In genomic region chr7:139771001-139771956, GRCh38 we compare ENCODE assay signal across 7 cellular contexts. TPM values are rescaled to one million over a fixed set of nuclear protein-coding genes. Genes with fewer than 3 reads are reported as not detected.
A peak's percentile ranks its signal among the peaks of the same experiment; 100 is the strongest.
DNase-seq lines count a peak whose midpoint lies in the region; ATAC-seq and TF ChIP-seq lines count a peak whose summit lies in the region.

No MANE protein-coding gene starts in this region.

- DNase-seq in HFF-Myc (ENCODE audit: extremely low read depth, low read depth) (peak; percentile 53), T-cell (no peak), epithelial cell of proximal tubule (ENCODE audit: low read depth) (no peak), smooth muscle cell of the brain vasculature (ENCODE audit: low read depth, low spot score) (peak; percentile 62), NCI-H1930 (lab: John Stamatoyannopoulos, UW) (no peak), NCI-H69 (lab: John Stamatoyannopoulos, UW) (no peak), NCI-H2029 treated with DMSO at 0.1 percent for 48 hours (lab: John Stamatoyannopoulos, UW) (no peak)

- ATAC-seq in T-cell (replicated peaks in 1 of 4), result no peak

- no peaks in the 10 kb centered on the region for H3K27me3 Mint-ChIP-seq in T-cell

- H3K9me3 Mint-ChIP-seq in T-cell, result no peaks in the 10 kb centered on the region

- peaks cover 91 to 94% (median 93%) of the 10 kb centered on the region in 3 donors for H3K4me1 Mint-ChIP-seq in T-cell

- TF ChIP-seq CTCF in HFF-Myc (IDR thresholded peaks at IDR 0.05; ENCODE audit: low read depth, low read length, missing control alignments) (no peak), epithelial cell of proximal tubule (conservative IDR thresholded peaks at IDR 0.05; ENCODE audit: low read depth, low read length) (no peak)

- POLR2A ChIA-PET in T-cell (lab: Charles Lee), result interaction anchor here in 1 of 2 donors (0.6 kb wide), 3 partner anchors 9 to 135 kb away, joined by 3 to 4 read pairs (median 4); no protein-coding TSS in a partner anchor

- peak overlapping the region; percentile 79 to 99 for H3K27ac Mint-ChIP-seq in T-cell

- CTCF ChIA-PET in T-cell (lab: Charles Lee), result interaction anchor here (0.5 to 0.9 kb wide), 4 partner anchors 12 to 125 kb away, joined by 3 to 13 read pairs (median 4); no protein-coding TSS in a partner anchor

- H3K4me3 ChIP-seq in HFF-Myc (replicated peaks; ENCODE audit: low read depth, low read length) (no peak overlapping the region), epithelial cell of proximal tubule (ENCODE audit: low read depth, low read length) (peak overlapping the region; percentile 1)

- H3K4me3 Mint-ChIP-seq in T-cell, result peak overlapping the region; percentile 1 to 21 (median 9)

- H3K36me3 Mint-ChIP-seq in T-cell, result no peaks in the 10 kb centered on the region

RNA-seq across cellular contexts. Expression of gene HIPK2, which starts 6.5 kb away (rescaled TPM):
- 10 to 100 TPM; 32.7 to 34.5 (median 33.5) TPM for total RNA-seq in T-cell
- 45.1 and 46.4 TPM in 2 replicates for total RNA-seq in epithelial cell of proximal tubule

RNA-seq across cellular contexts. Expression of gene TBXAS1, which starts 57.8 kb away (rescaled TPM):
- 10 to 100 TPM in 2 of 5 donors, 1 to 10 TPM in 3; 5.2 to 14.2 (median 7.3) TPM for total RNA-seq in T-cell
- 11.1 and 20.0 TPM in 2 replicates for total RNA-seq in epithelial cell of proximal tubule

Comparison
In these comparisons a context has a peak if more than half of its experiments do, and no peak if none do; other contexts are left out.
1. DNase-seq: peak in HFF-Myc (single experiment) and smooth muscle cell of the brain vasculature (single experiment); none in T-cell (0 of 34), epithelial cell of proximal tubule (single experiment), NCI-H1930 (0 of 2), NCI-H69 (single experiment) and NCI-H2029 treated with DMSO at 0.1 percent for 48 hours (single experiment).